ENCODE assay signal across 8 cellular contexts in the genomic region with DNA sequence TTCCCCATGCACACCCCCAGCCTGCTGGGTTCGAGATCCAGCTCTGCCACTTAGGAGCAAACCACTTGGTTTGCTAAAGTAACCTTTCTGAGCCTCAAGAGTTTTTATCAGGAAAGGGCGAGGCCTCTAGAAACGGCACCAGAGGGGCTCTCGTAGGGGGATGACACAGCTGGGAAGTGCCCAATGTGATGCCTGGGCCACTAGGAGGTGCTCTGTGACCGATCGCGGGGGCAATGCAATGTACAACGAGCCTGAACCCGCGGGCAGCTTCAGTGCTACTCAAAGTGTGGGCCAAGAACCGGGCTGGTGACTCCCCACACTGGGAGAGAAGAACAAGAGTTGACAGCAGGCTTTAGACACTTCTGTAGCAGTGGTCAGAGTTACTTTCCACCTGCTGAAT. TPM values are rescaled to one million over a fixed set of nuclear protein-coding genes. Genes with fewer than 3 reads are reported as not detected.
DNase-seq lines count a peak whose midpoint lies in the region; ATAC-seq and TF ChIP-seq lines count a peak whose summit lies in the region.

No MANE protein-coding gene starts in this region.

- H3K9me3 ChIP-seq in lower lobe of right lung: no peaks in the 10 kb centered on the region

- no peak overlapping the region for H3K27ac Mint-ChIP-seq in activated naive CD4-positive, alpha-beta T cell treated with anti-CD3 and anti-CD28 coated beads for 36 hours

- DNase-seq in Right ventricle myocardium superior: peak; percentile 37
- no peak for DNase-seq in left cardiac atrium
- DNase-seq in NCI-H526 treated with DMSO at 0.1 percent for 48 hours (lab: John Stamatoyannopoulos, UW): peak; percentile 1
- peak; percentile 60 for DNase-seq in activated naive CD4-positive, alpha-beta T cell treated with anti-CD3 and anti-CD28 coated beads for 36 hours
- no peak for DNase-seq in lower lobe of right lung
- no peak for DNase-seq in 8988T
- DNase-seq in foreskin melanocyte: no peak

- ATAC-seq in Right ventricle myocardium superior (ENCODE audit: poor library complexity) (no peak), left cardiac atrium (no peak), lower lobe of right lung (peak; percentile 64 to 68), HG02610 (IDR thresholded peaks at IDR 0.05; ENCODE audit: unreplicated experiment) (no peak)

- intact Hi-C loops in Right ventricle myocardium superior (cut with DNase I): no loop called here
- intact Hi-C loops in left cardiac atrium (cut with DNase I): no loop called here
- intact Hi-C loops in activated naive CD4-positive, alpha-beta T cell treated with anti-CD3 and anti-CD28 coated beads for 36 hours (cut with micrococcal nuclease): loop anchor here (1.0 kb wide), 1 partner anchor 36 kb away; no protein-coding TSS in a partner anchor
- intact Hi-C loops in lower lobe of right lung (cut with DNase I): no loop called here

- peaks cover 2% of the 10 kb centered on the region for H3K4me1 Mint-ChIP-seq in activated naive CD4-positive, alpha-beta T cell treated with anti-CD3 and anti-CD28 coated beads for 36 hours (ENCODE audit: low read depth)

- CTCF ChIA-PET in activated naive CD4-positive, alpha-beta T cell treated with anti-CD3 and anti-CD28 coated beads for 36 hours (lab: Charles Lee): interaction anchor here (0.6 to 1.2 kb wide), 5 partner anchors 14 to 536 kb away, joined by 3 to 5 read pairs (median 4); no protein-coding TSS in a partner anchor

- peaks cover 46% of the 10 kb centered on the region for H3K36me3 ChIP-seq in lower lobe of right lung

- no peaks in the 10 kb centered on the region for H3K36me3 Mint-ChIP-seq in activated naive CD4-positive, alpha-beta T cell treated with anti-CD3 and anti-CD28 coated beads for 36 hours (ENCODE audit: low read depth)

- no peak overlapping the region for H3K4me3 Mint-ChIP-seq in activated naive CD4-positive, alpha-beta T cell treated with anti-CD3 and anti-CD28 coated beads for 36 hours

- H3K4me1 ChIP-seq in lower lobe of right lung: no peaks in the 10 kb centered on the region

- peak; percentile 42 for TF ChIP-seq CTCF in lower lobe of right lung (IDR thresholded peaks at IDR 0.05)

- H3K4me3 ChIP-seq in lower lobe of right lung: no peak overlapping the region

- no peaks in the 10 kb centered on the region for H3K27me3 ChIP-seq in lower lobe of right lung (ENCODE audit: low read depth)

- H3K27ac ChIP-seq in lower lobe of right lung: no peak overlapping the region

- no peaks in the 10 kb centered on the region for H3K27me3 Mint-ChIP-seq in activated naive CD4-positive, alpha-beta T cell treated with anti-CD3 and anti-CD28 coated beads for 36 hours (ENCODE audit: low read depth)

- no peaks in the 10 kb centered on the region for H3K9me3 Mint-ChIP-seq in activated naive CD4-positive, alpha-beta T cell treated with anti-CD3 and anti-CD28 coated beads for 36 hours

RNA-seq across cellular contexts. Expression of a gene that starts 9.4 kb away (rescaled TPM):
- 6.1 TPM for total RNA-seq in Right ventricle myocardium superior
- 10 to 100 TPM in 1 of 2 donors, 1 to 10 TPM in 1; 6.6 to 19.4 TPM for total RNA-seq in left cardiac atrium
- not detected for total RNA-seq in activated naive CD4-positive, alpha-beta T cell treated with anti-CD3 and anti-CD28 coated beads for 36 hours
- total RNA-seq in lower lobe of right lung: 198 TPM

RNA-seq across cellular contexts. Expression of a gene that starts 15.3 kb away (rescaled TPM):
- total RNA-seq in Right ventricle myocardium superior (8.5 TPM), left cardiac atrium (10 to 100 TPM; 11.0 to 11.8 TPM), lower lobe of right lung (17.8 TPM)
- total RNA-seq in activated naive CD4-positive, alpha-beta T cell treated with anti-CD3 and anti-CD28 coated beads for 36 hours: 1 to 10 TPM; 8.6 to 8.9 TPM

RNA-seq across cellular contexts. Expression of a gene that starts 22.6 kb away (rescaled TPM):
- total RNA-seq in Right ventricle myocardium superior: 7.1 TPM
- total RNA-seq in left cardiac atrium: 1 to 10 TPM; 6.8 to 8.4 TPM
- 1 to 10 TPM; 5.8 to 7.9 TPM for total RNA-seq in activated naive CD4-positive, alpha-beta T cell treated with anti-CD3 and anti-CD28 coated beads for 36 hours
- 24.1 TPM for total RNA-seq in lower lobe of right lung

RNA-seq across cellular contexts. Expression of a gene that starts 41.2 kb away (rescaled TPM):
- total RNA-seq in Right ventricle myocardium superior (4.8 TPM), left cardiac atrium (1 to 10 TPM; 5.4 to 7.5 TPM), lower lobe of right lung (9.5 TPM)
- total RNA-seq in activated naive CD4-positive, alpha-beta T cell treated with anti-CD3 and anti-CD28 coated beads for 36 hours: 10 to 100 TPM; 13.8 to 14.2 TPM

Comparison
In these comparisons a context has a peak if more than half of its experiments do, and no peak if none do; other contexts are left out.
1. DNase-seq: peak in Right ventricle myocardium superior (single experiment), NCI-H526 treated with DMSO at 0.1 percent for 48 hours (single experiment) and activated naive CD4-positive, alpha-beta T cell treated with anti-CD3 and anti-CD28 coated beads for 36 hours (single experiment); none in left cardiac atrium (single experiment), lower lobe of right lung (single experiment), 8988T (single experiment) and foreskin melanocyte (single experiment).
2. ATAC-seq: peak in lower lobe of right lung (2 of 2); none in Right ventricle myocardium superior (single experiment), left cardiac atrium (0 of 2) and HG02610 (single experiment).